13 cellular contexts compared by ENCODE assay signal in genomic region chr1:64282353-64282752, GRCh38.
DNase-seq lines count a peak whose midpoint lies in the region; ATAC-seq and TF ChIP-seq lines count a peak whose summit lies in the region.
"Had no signal": no experiment of that assay in that cellular context is flagged by ENCODE, and none has a peak within 500 bp of the region (broad histone marks: within the 10 kb centered on the region; RNA-seq: fewer than 3 reads in every experiment).

No MANE protein-coding gene starts in this region.

- ATAC-seq in gastroesophageal sphincter = no peak
- ATAC-seq: heart left ventricle had no signal

- WGBS in gastroesophageal sphincter (ENCODE audit: low coverage in 1 of 2), 2 donors = 55 to 67% methylated on average over 4 of the region's 4 CpGs

- H3K4me3 Mint-ChIP-seq in activated T-helper 1 cell treated with anti-CD3 and anti-CD28 coated beads, Interleukin-12 subunit alpha, Interleukin-12 subunit beta, Interleukin-2, Interleukin-4 antibody, amounts not matched to agents 30 ng/mL and 10 ng/mL and 1 ng/mL, durations not matched to agents 14 hours and 24 hours and 36 hours = no peak overlapping the region

- H3K27me3 Mint-ChIP-seq in activated T-helper 1 cell treated with anti-CD3 and anti-CD28 coated beads, Interleukin-12 subunit alpha, Interleukin-12 subunit beta, Interleukin-2, Interleukin-4 antibody, amounts not matched to agents 30 ng/mL and 10 ng/mL and 1 ng/mL, durations not matched to agents 14 hours and 24 hours and 36 hours (ENCODE audit: insufficient read depth) = peaks cover 4% of the 10 kb centered on the region

- intact Hi-C loops in activated T-helper 1 cell treated with anti-CD3 and anti-CD28 coated beads, Interleukin-12 subunit alpha, Interleukin-12 subunit beta, Interleukin-2, Interleukin-4 antibody, amounts not matched to agents 30 ng/mL and 10 ng/mL and 1 ng/mL, durations not matched to agents 14 hours and 24 hours and 36 hours (cut with micrococcal nuclease) = no loop called here

- no peak overlapping the region for H3K9ac ChIP-seq in BLaER1

- no peak for TF ChIP-seq POLR2A in gastroesophageal sphincter (IDR thresholded peaks at IDR 0.05)

- no peaks in the 10 kb centered on the region for H3K4me1 Mint-ChIP-seq in activated T-helper 1 cell treated with anti-CD3 and anti-CD28 coated beads, Interleukin-12 subunit alpha, Interleukin-12 subunit beta, Interleukin-2, Interleukin-4 antibody, amounts not matched to agents 30 ng/mL and 10 ng/mL and 1 ng/mL, durations not matched to agents 14 hours and 24 hours and 36 hours (ENCODE audit: low read depth)

- no peak for TF ChIP-seq CTCF in gastroesophageal sphincter (IDR thresholded peaks at IDR 0.05)

- TF ChIP-seq EP300 in gastroesophageal sphincter (IDR thresholded peaks at IDR 0.05) = no peak

- H3K27me3 ChIP-seq in BLaER1 (no peaks in the 10 kb centered on the region), gastroesophageal sphincter (no peaks in the 10 kb centered on the region)
- H3K27me3 ChIP-seq: heart left ventricle had no signal

- H4K20me1 ChIP-seq in BLaER1 = no peaks in the 10 kb centered on the region

- H3K36me3 Mint-ChIP-seq in activated T-helper 1 cell treated with anti-CD3 and anti-CD28 coated beads, Interleukin-12 subunit alpha, Interleukin-12 subunit beta, Interleukin-2, Interleukin-4 antibody, amounts not matched to agents 30 ng/mL and 10 ng/mL and 1 ng/mL, durations not matched to agents 14 hours and 24 hours and 36 hours (ENCODE audit: low read depth) = no peaks in the 10 kb centered on the region

- H3K9me3 ChIP-seq in BLaER1 (peaks cover 12% of the 10 kb centered on the region; the same call in 1 of the 2 replicates), gastroesophageal sphincter (no peaks in the 10 kb centered on the region)
- H3K9me3 ChIP-seq: heart left ventricle had no signal

- H3K4me2 ChIP-seq in BLaER1 = peak overlapping the region; percentile 42

- H3K27ac Mint-ChIP-seq in activated T-helper 1 cell treated with anti-CD3 and anti-CD28 coated beads, Interleukin-12 subunit alpha, Interleukin-12 subunit beta, Interleukin-2, Interleukin-4 antibody, amounts not matched to agents 30 ng/mL and 10 ng/mL and 1 ng/mL, durations not matched to agents 14 hours and 24 hours and 36 hours = no peak overlapping the region

- DNase-seq in NCI-H1105 treated with DMSO at 0.1 percent for 48 hours (lab: John Stamatoyannopoulos, UW) (peak; percentile 92), NCI-H82 treated with DMSO at 0.1 percent for 48 hours (lab: John Stamatoyannopoulos, UW; ENCODE audit: unreplicated experiment) (peak; percentile 59), iPS-NIHi11 (ENCODE audit: low spot score) (peak; percentile 53), H4 (ENCODE audit: low spot score) (no peak), NOMO-1 (lab: John Stamatoyannopoulos, UW; ENCODE audit: unreplicated experiment in 2 of 2) (no peak)
- DNase-seq in activated T-helper 1 cell treated with anti-CD3 and anti-CD28 coated beads, Interleukin-12 subunit alpha, Interleukin-12 subunit beta, Interleukin-2, Interleukin-4 antibody, amounts not matched to agents 30 ng/mL and 10 ng/mL and 1 ng/mL, durations not matched to agents 14 hours and 24 hours and 36 hours (ENCODE audit: low spot score) = no peak
- DNase-seq: activated CD4-positive, alpha-beta T cell treated with anti-CD3 and anti-CD28 coated beads for 4 hours; activated naive CD4-positive, alpha-beta T cell; stimulated activated naive CD4-positive, alpha-beta T cell had no signal

- H3K9me3 Mint-ChIP-seq in activated T-helper 1 cell treated with anti-CD3 and anti-CD28 coated beads, Interleukin-12 subunit alpha, Interleukin-12 subunit beta, Interleukin-2, Interleukin-4 antibody, amounts not matched to agents 30 ng/mL and 10 ng/mL and 1 ng/mL, durations not matched to agents 14 hours and 24 hours and 36 hours = no peaks in the 10 kb centered on the region

- H3K36me3 ChIP-seq in BLaER1 (no peaks in the 10 kb centered on the region), gastroesophageal sphincter (no peaks in the 10 kb centered on the region)
- H3K36me3 ChIP-seq: heart left ventricle had no signal

- H3K4me1 ChIP-seq in BLaER1 (peaks cover 35% of the 10 kb centered on the region), gastroesophageal sphincter (no peaks in the 10 kb centered on the region)

- H3K4me3 ChIP-seq in BLaER1 = no peak overlapping the region
- H3K4me3 ChIP-seq in gastroesophageal sphincter = no peak overlapping the region
- H3K4me3 ChIP-seq: coronary artery, heart left ventricle had no signal

- peak overlapping the region; percentile 27; the same call in 1 of the 2 replicates for H3K27ac ChIP-seq in BLaER1
- no peak overlapping the region for H3K27ac ChIP-seq in gastroesophageal sphincter
- H3K27ac ChIP-seq: coronary artery, heart left ventricle had no signal

Comparison
In these comparisons a context has a peak if more than half of its experiments do, and no peak if none do; other contexts are left out.
1. DNase-seq: peak in NCI-H1105 treated with DMSO at 0.1 percent for 48 hours (single experiment), NCI-H82 treated with DMSO at 0.1 percent for 48 hours (single experiment) and iPS-NIHi11 (single experiment); none in activated T-helper 1 cell treated with anti-CD3 and anti-CD28 coated beads, Interleukin-12 subunit alpha, Interleukin-12 subunit beta, Interleukin-2, Interleukin-4 antibody, amounts not matched to agents 30 ng/mL and 10 ng/mL and 1 ng/mL, durations not matched to agents 14 hours and 24 hours and 36 hours (single experiment), H4 (single experiment) and NOMO-1 (0 of 2).